Comparison of ENCODE assay signal across 32 cellular contexts in the genomic region with DNA sequence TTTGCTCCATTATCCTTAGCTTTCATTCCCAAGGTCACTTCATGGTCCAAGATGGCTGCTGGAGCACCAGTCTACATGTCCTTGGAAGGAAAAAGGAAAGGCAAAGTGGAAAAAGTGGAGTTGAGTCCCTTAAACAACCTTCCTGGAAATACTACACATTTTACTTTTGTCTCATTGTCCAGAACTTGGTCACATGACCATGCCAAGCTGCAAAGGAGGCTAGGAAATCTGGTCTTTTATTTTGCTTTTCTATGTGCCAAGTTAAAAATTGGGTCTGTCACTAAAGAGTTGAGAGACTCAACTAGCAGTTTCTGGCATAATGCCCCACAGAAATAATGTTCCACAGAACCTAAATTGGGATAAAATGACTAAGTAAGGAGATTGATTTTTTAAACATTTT.
"Had no signal": no experiment of that assay in that cellular context is flagged by ENCODE, and none has a peak within 500 bp of the region (broad histone marks: within the 10 kb centered on the region; RNA-seq: fewer than 3 reads in every experiment).

No MANE protein-coding gene starts in this region.

- H3K4me3 ChIP-seq: ascending aorta, breast epithelium, cardiac muscle cell, colonic mucosa, esophagus squamous epithelium, gastroesophageal sphincter, heart right ventricle, hepatocyte had no signal

- H3K4me2 ChIP-seq: hepatocyte had no signal

- DNase-seq: activated B cell treated with CpG ODN at 0.5 μM for 24 hours; activated CD4-positive, alpha-beta memory T cell treated with anti-CD3 and anti-CD28 coated beads for 36 hours; activated CD4-positive, alpha-beta T cell treated with anti-CD3 and anti-CD28 coated beads for 48 hours; activated CD4-positive, alpha-beta T cell treated with anti-CD3 and anti-CD28 coated beads, Interleukin-2, amount 50 U/mL, for 1 hour; activated CD8-positive, alpha-beta memory T cell treated with anti-CD3 and anti-CD28 coated beads, Interleukin-2, amount 10 ng/mL, durations not matched to agents 7 days and 5 days; activated CD8-positive, alpha-beta memory T cell treated with anti-CD3 and anti-CD28 coated beads, Interleukin-2, amount 50 U/mL, for 4 hours; activated CD8-positive, alpha-beta T cell treated with anti-CD3 and anti-CD28 coated beads, Interleukin-2, amount 10 ng/mL, durations not matched to agents 7 days and 5 days; activated effector memory CD4-positive, alpha-beta T cell treated with anti-CD3 and anti-CD28 coated beads, Interleukin-2, amount 50 U/mL, for 16 hours; activated naive CD4-positive, alpha-beta T cell treated with anti-CD3 and anti-CD28 coated beads for 36 hours; activated naive CD8-positive, alpha-beta T cell treated with anti-CD3 and anti-CD28 coated beads, Interleukin-2, amount 10 ng/mL, durations not matched to agents 7 days and 5 days; activated T-cell treated with anti-CD3 and anti-CD28 coated beads, Interleukin-2, amount 50 U/mL, for 1 hour; activated T-cell treated with anti-CD3 and anti-CD28 coated beads, Interleukin-2, amount 50 U/mL, for 48 hours; central memory CD4-positive, alpha-beta T cell; cerebellar nuclear complex; colonic mucosa; effector CD8-positive, alpha-beta T cell; esophagus squamous epithelium; foreskin melanocyte; heart right ventricle; T-helper 2 cell had no signal

- H3K79me2 ChIP-seq: hepatocyte had no signal

- H3K4me1 ChIP-seq: colonic mucosa had no signal

- H3K27me3 ChIP-seq: ascending aorta, breast epithelium, cardiac muscle cell, colonic mucosa, esophagus squamous epithelium, gastroesophageal sphincter, heart right ventricle, hepatocyte had no signal

- ATAC-seq: activated CD4-positive, CD25-positive, alpha-beta regulatory T cell treated with anti-CD3 and anti-CD28 coated beads, Interleukin-2, amount 50 U/mL, for 24 hours; activated CD8-positive, alpha-beta memory T cell treated with anti-CD3 and anti-CD28 coated beads, Interleukin-2, amount 10 ng/mL, durations not matched to agents 7 days and 5 days; activated CD8-positive, alpha-beta T cell treated with anti-CD3 and anti-CD28 coated beads, Interleukin-2, amount 10 ng/mL, durations not matched to agents 7 days and 5 days; activated naive CD4-positive, alpha-beta T cell treated with anti-CD3 and anti-CD28 coated beads, Interleukin-2, amount 50 U/mL, for 72 hours; gastroesophageal sphincter; heart right ventricle had no signal

- H2AFZ ChIP-seq: hepatocyte had no signal

- H3K27ac ChIP-seq: ascending aorta, breast epithelium, cardiac muscle cell, colonic mucosa, epithelial cell of prostate, esophagus squamous epithelium, gastroesophageal sphincter, heart right ventricle, hepatocyte, VCaP had no signal

- H3K36me3 ChIP-seq: ascending aorta, breast epithelium, cardiac muscle cell, colonic mucosa, esophagus squamous epithelium, gastroesophageal sphincter, heart right ventricle had no signal

- H3K9me3 ChIP-seq: ascending aorta, breast epithelium, colonic mucosa, esophagus squamous epithelium, gastroesophageal sphincter, heart right ventricle had no signal

- FAIRE-seq: endometrium, endothelial cell of umbilical vein, TTC549 had no signal
